9 cellular contexts compared by ENCODE assay signal in the genomic region with DNA sequence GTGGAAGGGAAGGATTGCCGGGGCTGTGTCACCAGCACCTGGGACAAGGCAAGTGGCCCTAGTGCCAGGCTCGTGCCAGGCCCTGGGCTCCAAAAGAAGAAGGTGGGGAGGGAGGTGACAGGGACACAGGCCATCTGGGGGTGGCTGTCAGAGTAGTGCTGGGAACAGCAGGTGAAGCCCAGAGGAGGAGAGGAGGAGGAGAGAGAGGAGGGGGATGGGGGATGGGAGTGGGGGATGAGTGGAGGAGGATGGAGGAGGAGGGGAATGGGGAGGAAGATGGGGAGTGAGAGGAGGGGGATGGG. TPM values are rescaled to one million over a fixed set of nuclear protein-coding genes. Genes with fewer than 3 reads are reported as not detected.
DNase-seq lines count a peak whose midpoint lies in the region; ATAC-seq and TF ChIP-seq lines count a peak whose summit lies in the region.
"Had no signal": no experiment of that assay in that cellular context is flagged by ENCODE, and none has a peak within 500 bp of the region (broad histone marks: within the 10 kb centered on the region; RNA-seq: fewer than 3 reads in every experiment).

No MANE protein-coding gene starts in this region.

- H3K27ac ChIP-seq in gastrocnemius medialis = peak overlapping the region; percentile 88 to 99 (median 94)
- H3K27ac ChIP-seq: VCaP had no signal

- in situ Hi-C loops in gastrocnemius medialis (cut with MboI; ENCODE audit: low sequenced_read_pairs in 4 of 4) = no loop called here

- peak; percentile 81 for DNase-seq in DMS53 (lab: John Stamatoyannopoulos, UW)
- no peak for DNase-seq in DMS53 treated with DMSO at 0.1 percent for 48 hours (lab: John Stamatoyannopoulos, UW; ENCODE audit: unreplicated experiment)
- no peak for DNase-seq in fibroblast of pulmonary artery (ENCODE audit: low read depth)
- DNase-seq in gastrocnemius medialis = peak in 1 of 2 donors; percentile 88
- no peak for DNase-seq in 8988T
- DNase-seq in mesenteric fat pad (ENCODE audit: low spot score) = no peak
- DNase-seq in GM20000 (ENCODE audit: low spot score) = no peak

- H3K36me3 ChIP-seq in gastrocnemius medialis = peaks cover 0 to 4% of the 10 kb centered on the region in 2 donors

- no peaks in the 10 kb centered on the region for H3K27me3 ChIP-seq in gastrocnemius medialis

- H3K4me1 ChIP-seq in gastrocnemius medialis = peaks cover 50 to 64% of the 10 kb centered on the region in 2 donors

- TF ChIP-seq CTCF in fibroblast of pulmonary artery (IDR thresholded peaks at IDR 0.05; ENCODE audit: low read length, missing control alignments) (no peak), gastrocnemius medialis (IDR thresholded peaks at IDR 0.05 in 4 of 5, conservative IDR thresholded peaks at IDR 0.05 in 1 of 5) (no peak), GM20000 (IDR thresholded peaks at IDR 0.05; ENCODE audit: extremely low read depth, missing control alignments) (no peak)

- no peaks in the 10 kb centered on the region for H3K9me3 ChIP-seq in gastrocnemius medialis

- intact Hi-C loops in gastrocnemius medialis (cut with DNase I; ENCODE audit: low total_unique reads) = loop anchor here (1.0 to 2.0 kb wide), 2 partner anchors 19 to 25 kb away; a partner anchor contains a TSS

- no peak for TF ChIP-seq POLR2A in gastrocnemius medialis (IDR thresholded peaks at IDR 0.05)

- ATAC-seq in SK-N-SH treated with all-trans-retinoic acid at 6 μM for 48 hours (peak; percentile 4; the same call in 2 of the 3 replicates), gastrocnemius medialis (peak; percentile 20 to 40)

- peak overlapping the region; percentile 46 for H3K4me3 ChIP-seq in fibroblast of pulmonary artery (replicated peaks; ENCODE audit: low read depth, low read length)
- peak overlapping the region; percentile 27 to 57 (median 46) for H3K4me3 ChIP-seq in gastrocnemius medialis

TF ChIP-seq in SK-N-SH treated with all-trans-retinoic acid at 6 μM for 48 hours, 23 proteins besides CTCF, POLR2A, EP300 and RAD21:
- no peak for TF ChIP-seq RARB (CRISPR knock-in tag; IDR thresholded peaks at IDR 0.05)
- TF ChIP-seq ARNTL (CRISPR knock-in tag; IDR thresholded peaks at IDR 0.05; ENCODE audit: borderline replicate concordance, low read depth) = no peak
- TF ChIP-seq, protein P1, sequence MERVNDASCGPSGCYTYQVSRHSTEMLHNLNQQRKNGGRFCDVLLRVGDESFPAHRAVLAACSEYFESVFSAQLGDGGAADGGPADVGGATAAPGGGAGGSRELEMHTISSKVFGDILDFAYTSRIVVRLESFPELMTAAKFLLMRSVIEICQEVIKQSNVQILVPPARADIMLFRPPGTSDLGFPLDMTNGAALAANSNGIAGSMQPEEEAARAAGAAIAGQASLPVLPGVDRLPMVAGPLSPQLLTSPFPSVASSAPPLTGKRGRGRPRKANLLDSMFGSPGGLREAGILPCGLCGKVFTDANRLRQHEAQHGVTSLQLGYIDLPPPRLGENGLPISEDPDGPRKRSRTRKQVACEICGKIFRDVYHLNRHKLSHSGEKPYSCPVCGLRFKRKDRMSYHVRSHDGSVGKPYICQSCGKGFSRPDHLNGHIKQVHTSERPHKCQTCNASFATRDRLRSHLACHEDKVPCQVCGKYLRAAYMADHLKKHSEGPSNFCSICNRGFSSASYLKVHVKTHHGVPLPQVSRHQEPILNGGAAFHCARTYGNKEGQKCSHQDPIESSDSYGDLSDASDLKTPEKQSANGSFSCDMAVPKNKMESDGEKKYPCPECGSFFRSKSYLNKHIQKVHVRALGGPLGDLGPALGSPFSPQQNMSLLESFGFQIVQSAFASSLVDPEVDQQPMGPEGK (CRISPR knock-in tag; IDR thresholded peaks at IDR 0.05; ENCODE audit: borderline replicate concordance) = no peak
- TF ChIP-seq ZFP30 (CRISPR knock-in tag; IDR thresholded peaks at IDR 0.05) = no peak
- TF ChIP-seq CSDC2 (CRISPR knock-in tag; IDR thresholded peaks at IDR 0.05) = no peak

RNA-seq across cellular contexts. Expression of a gene that starts 18.7 kb away (rescaled TPM):
- total RNA-seq in gastrocnemius medialis (100 to 1,000 TPM; 122 to 294 (median 193) TPM), mesenteric fat pad (68.4 TPM)

RNA-seq across cellular contexts. Expression of a gene that starts 22.7 kb away (rescaled TPM):
- 100 to 1,000 TPM in 3 of 4 donors, 10 to 100 TPM in 1; 67.2 to 258 (median 221) TPM for total RNA-seq in gastrocnemius medialis
- 320 TPM for total RNA-seq in mesenteric fat pad

RNA-seq across cellular contexts. Expression of a gene that starts 29.9 kb away (rescaled TPM):
- total RNA-seq in gastrocnemius medialis (under 1 TPM; 0.20 to 0.61 (median 0.39) TPM), mesenteric fat pad (2.8 TPM)

RNA-seq across cellular contexts. Expression of a gene that starts 36.3 kb away (rescaled TPM):
- 10 to 100 TPM; 11.7 to 42.3 (median 23.6) TPM for total RNA-seq in gastrocnemius medialis
- 48.7 TPM for total RNA-seq in mesenteric fat pad
